ENCODE assay signal across 20 cellular contexts in genomic region chr3:44576661-44577060, GRCh38. TPM values are rescaled to one million over a fixed set of nuclear protein-coding genes. Genes with fewer than 3 reads are reported as not detected.
"Had no signal": no experiment of that assay in that cellular context is flagged by ENCODE, and none has a peak within 500 bp of the region (broad histone marks: within the 10 kb centered on the region; RNA-seq: fewer than 3 reads in every experiment).

No MANE protein-coding gene starts in this region.

- H3K9me3 ChIP-seq: MG63 had no signal

- H3K36me3 ChIP-seq: MG63 had no signal

- ATAC-seq: Panc1, PC-3 had no signal

- H3K4me2 ChIP-seq: SK-N-SH had no signal

- DNase-seq: KBM-7, MG63, NCI-H1092, NCI-H1105 treated with DMSO at 0.1 percent for 48 hours, NCI-H1417 treated with DMSO at 0.1 percent for 48 hours, NCI-H146, NCI-H1694 treated with DMSO at 0.1 percent for 48 hours, NCI-H1930, NCI-H2081, NCI-H2107, NCI-H2227 treated with DMSO at 0.1 percent for 48 hours, NCI-H524, NCI-H526 treated with DMSO at 0.1 percent for 48 hours, NCI-H774, PC-3, SHP77, SK-N-SH had no signal

- H3K4me3 ChIP-seq: MG63 had no signal

- H3K27me3 ChIP-seq: MG63 had no signal

- H3K9ac ChIP-seq: SK-N-SH had no signal

RNA-seq across cellular contexts. Expression of gene ZNF660, which starts 8.1 kb away (rescaled TPM):
- total RNA-seq: HT-29, OCI-LY7, PC-3 had no signal

RNA-seq across cellular contexts. Expression of gene ZKSCAN7, which starts 21.7 kb away (rescaled TPM):
- total RNA-seq: HT-29, OCI-LY7, PC-3 had no signal
